ENCODE assay signal across 11 cellular contexts in genomic region chr17:62869885-62870580, GRCh38.
DNase-seq lines count a peak whose midpoint lies in the region; ATAC-seq, FAIRE-seq and TF ChIP-seq lines count a peak whose summit lies in the region.
"Had no signal": no experiment of that assay in that cellular context is flagged by ENCODE, and none has a peak within 500 bp of the region (broad histone marks: within the 10 kb centered on the region; RNA-seq: fewer than 3 reads in every experiment).

No MANE protein-coding gene starts in this region.

- TF ChIP-seq POLR2A in upper lobe of left lung (IDR thresholded peaks at IDR 0.05): no peak

- no peak overlapping the region for H2BK15ac ChIP-seq in neuronal stem cell (ENCODE audit: low read length)

- no CpG with 5 or more reads among the region's 7 CpGs for WGBS in neuronal stem cell (ENCODE audit: extremely low coverage in 2 of 2, insufficient read length in 2 of 2, insufficient replicate concordance in 1 of 2), 2 donors
- WGBS in pancreas, 2 donors: 46% methylated on average over 7 of the region's 7 CpGs
- WGBS in upper lobe of left lung, 2 donors: 65 to 66% methylated on average over 7 of the region's 7 CpGs
- WGBS in right cardiac atrium: 54% methylated on average over 7 of the region's 7 CpGs

- H3K79me1 ChIP-seq in neuronal stem cell (ENCODE audit: low read depth, low read length): no peaks in the 10 kb centered on the region

- H3K9me3 ChIP-seq in neuronal stem cell (replicated peaks in 1 of 2; ENCODE audit: control insufficient read depth in 2 of 2, insufficient read depth in 1 of 2, low read depth in 1 of 2, low read length in 2 of 2) (no peaks in the 10 kb centered on the region), pancreas (no peaks in the 10 kb centered on the region), upper lobe of left lung (no peaks in the 10 kb centered on the region), right cardiac atrium (ENCODE audit: control insufficient read depth, low read length) (no peaks in the 10 kb centered on the region)

- no peak overlapping the region for H2BK120ac ChIP-seq in neuronal stem cell (ENCODE audit: low read depth, low read length)

- peak overlapping the region; percentile 46 for H2AFZ ChIP-seq in neuronal stem cell (ENCODE audit: low read length)

- H3K4ac ChIP-seq in neuronal stem cell (ENCODE audit: low read length): no peak overlapping the region

- intact Hi-C loops in pancreas (cut with DNase I): no loop called here
- intact Hi-C loops in right cardiac atrium (cut with DNase I): no loop called here

- H3K4me2 ChIP-seq in neuronal stem cell (ENCODE audit: insufficient read depth, low read length, poor library complexity, severe bottlenecking): no peak overlapping the region

- no peak overlapping the region for H3K18ac ChIP-seq in neuronal stem cell (ENCODE audit: low read length)

- no peak for ATAC-seq in pancreas
- ATAC-seq in upper lobe of left lung (ENCODE audit: low FRiP score in 2 of 2): no peak
- ATAC-seq in right cardiac atrium: no peak

- no peaks in the 10 kb centered on the region for H3K36me3 ChIP-seq in neuronal stem cell (replicated peaks in 1 of 2; ENCODE audit: control insufficient read depth in 2 of 2, insufficient read depth in 2 of 2, low read length in 2 of 2)
- H3K36me3 ChIP-seq in pancreas: no peaks in the 10 kb centered on the region
- no peaks in the 10 kb centered on the region for H3K36me3 ChIP-seq in upper lobe of left lung

- H2AK5ac ChIP-seq in neuronal stem cell (ENCODE audit: low read depth, low read length): no peak overlapping the region

- peaks cover 13 to 26% of the 10 kb centered on the region in 2 donors for H3K4me1 ChIP-seq in neuronal stem cell (ENCODE audit: control insufficient read depth in 2 of 2, insufficient read depth in 1 of 2, low read depth in 1 of 2, low read length in 2 of 2)
- H3K4me1 ChIP-seq in pancreas: no peaks in the 10 kb centered on the region
- no peaks in the 10 kb centered on the region for H3K4me1 ChIP-seq in upper lobe of left lung
- H3K4me1 ChIP-seq in right cardiac atrium (ENCODE audit: control insufficient read depth, insufficient read depth, low read length): no peaks in the 10 kb centered on the region

- H2BK5ac ChIP-seq in neuronal stem cell (ENCODE audit: low read length): no peak overlapping the region

- no peak overlapping the region for H4K8ac ChIP-seq in neuronal stem cell (ENCODE audit: low read depth, low read length)

- no peak for TF ChIP-seq CTCF in GM10266 (IDR thresholded peaks at IDR 0.05; ENCODE audit: control insufficient read depth, insufficient read depth, low read depth, missing control alignments)
- no peak for TF ChIP-seq CTCF in pancreas (IDR thresholded peaks at IDR 0.05)
- TF ChIP-seq CTCF in upper lobe of left lung (IDR thresholded peaks at IDR 0.05): no peak

- H4K91ac ChIP-seq in neuronal stem cell (ENCODE audit: low read depth, low read length, poor library complexity): no peak overlapping the region

- H3K9ac ChIP-seq in neuronal stem cell (ENCODE audit: low read depth, low read length, poor library complexity): no peak overlapping the region

- H3K27ac ChIP-seq in neuronal stem cell (replicated peaks; ENCODE audit: low read length): no peak overlapping the region
- H3K27ac ChIP-seq in pancreas: no peak overlapping the region
- no peak overlapping the region for H3K27ac ChIP-seq in upper lobe of left lung
- no peak overlapping the region for H3K27ac ChIP-seq in right cardiac atrium (ENCODE audit: low read length)
- H3K27ac ChIP-seq: HL-60 had no signal

- no peak for TF ChIP-seq EP300 in upper lobe of left lung (IDR thresholded peaks at IDR 0.05)

- DNase-seq in GM10266 (ENCODE audit: extremely low spot score): peak; percentile 19
- DNase-seq in NCI-H510A (lab: John Stamatoyannopoulos, UW): peak; percentile 50
- DNase-seq in ecto neural progenitor cell (ENCODE audit: low spot score): peak; percentile 71
- peak; percentile 56 for DNase-seq in neuronal stem cell (ENCODE audit: low spot score)
- DNase-seq in pancreas: no peak
- no peak for DNase-seq in upper lobe of left lung
- no peak for DNase-seq in right cardiac atrium
- DNase-seq in T-helper 1 cell: no peak
- DNase-seq: cortex of kidney, substantia nigra had no signal

- no peak for FAIRE-seq in pancreas (lab: Jason Lieb, UNC)

- H3K4me3 ChIP-seq in neuronal stem cell (ENCODE audit: low read length in 2 of 2) (peak overlapping the region in 1 of 2 donors; percentile 38), pancreas (no peak overlapping the region), upper lobe of left lung (no peak overlapping the region), right cardiac atrium (ENCODE audit: low read length) (no peak overlapping the region)

- no peak overlapping the region for H3K14ac ChIP-seq in neuronal stem cell (ENCODE audit: low read length)

- no peak overlapping the region for H3K23ac ChIP-seq in neuronal stem cell (ENCODE audit: low read depth, low read length, poor library complexity)

- H3K27me3 ChIP-seq in neuronal stem cell (ENCODE audit: control insufficient read depth in 3 of 3, insufficient read depth in 3 of 3, low read depth in 1 of 3, low read length in 3 of 3) (no peaks in the 10 kb centered on the region), pancreas (no peaks in the 10 kb centered on the region), upper lobe of left lung (no peaks in the 10 kb centered on the region), right cardiac atrium (ENCODE audit: control insufficient read depth, insufficient read depth) (no peaks in the 10 kb centered on the region)

- H2BK12ac ChIP-seq in neuronal stem cell (ENCODE audit: low read length): no peak overlapping the region

Comparison
In these comparisons a context has a peak if more than half of its experiments do, and no peak if none do; other contexts are left out.
1. DNase-seq: peak in GM10266 (single experiment), NCI-H510A (single experiment), ecto neural progenitor cell (single experiment) and neuronal stem cell (single experiment); none in pancreas (0 of 6), upper lobe of left lung (0 of 2), right cardiac atrium (0 of 3) and T-helper 1 cell (0 of 5).